1 cellular context compared by ENCODE assay signal in the genomic region with DNA sequence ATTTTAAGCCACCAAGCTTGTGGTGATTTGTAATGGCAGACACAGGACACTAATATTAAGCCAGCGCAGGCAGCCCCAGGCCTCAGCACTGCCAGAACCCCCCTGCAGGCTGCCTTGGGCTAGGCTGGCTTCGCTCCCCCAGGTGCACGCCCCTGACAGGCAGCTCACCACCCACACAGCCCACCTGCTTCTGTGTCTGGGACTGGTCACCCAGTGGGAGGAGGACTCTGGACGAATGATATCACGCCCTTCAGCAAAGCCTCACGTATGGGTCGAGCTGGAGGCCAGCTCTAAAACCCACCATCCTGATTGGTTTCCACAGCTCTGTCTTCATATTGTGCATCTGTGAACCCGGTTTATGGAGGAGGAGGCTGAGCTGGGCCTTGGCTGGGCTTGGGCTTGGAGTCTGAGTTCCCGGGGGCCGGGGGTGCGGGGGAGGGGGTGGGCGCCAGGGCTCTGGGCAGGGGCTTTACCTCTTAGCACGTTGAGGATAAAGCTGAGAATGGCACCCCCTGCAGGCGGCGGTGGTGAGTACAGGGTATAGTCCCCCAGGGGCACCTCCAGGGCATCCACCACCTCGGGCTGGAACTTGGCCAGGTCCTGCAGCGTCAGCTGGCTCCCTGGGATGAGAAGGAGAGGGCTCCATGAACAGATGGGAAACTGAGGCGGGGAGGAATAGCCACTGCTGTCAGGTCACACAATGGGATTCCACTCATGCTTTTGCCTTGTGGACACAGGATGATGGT.
TF ChIP-seq lines count a peak whose summit lies in the region.

No MANE protein-coding gene starts in this region.

TF ChIP-seq in endothelial cell of umbilical vein, 7 proteins besides CTCF, POLR2A, EP300 and RAD21:
- TF ChIP-seq MYC (IDR thresholded peaks at IDR 0.05; ENCODE audit: low read depth, low read length) (no peak), FOS (IDR thresholded peaks at IDR 0.05; ENCODE audit: borderline replicate concordance, insufficient read depth, low read length) (no peak), JUN (IDR thresholded peaks at IDR 0.05; ENCODE audit: borderline replicate concordance, insufficient read depth, insufficient read length, low read depth) (no peak), EZH2 (IDR thresholded peaks at IDR 0.05; ENCODE audit: borderline replicate concordance, low read depth, low read length, severe bottlenecking) (no peak), POLR2AphosphoS5 (IDR thresholded peaks at IDR 0.05; ENCODE audit: insufficient read depth, low read depth, low read length) (no peak), GATA2 (IDR thresholded peaks at IDR 0.05; ENCODE audit: insufficient read depth, insufficient read length, low read depth, low read length) (no peak)
- TF ChIP-seq, protein P1, sequence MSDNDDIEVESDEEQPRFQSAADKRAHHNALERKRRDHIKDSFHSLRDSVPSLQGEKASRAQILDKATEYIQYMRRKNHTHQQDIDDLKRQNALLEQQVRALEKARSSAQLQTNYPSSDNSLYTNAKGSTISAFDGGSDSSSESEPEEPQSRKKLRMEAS (IDR thresholded peaks at IDR 0.05; ENCODE audit: insufficient read depth, insufficient read length), result no peak
